ENCODE assay signal across 1 cellular context in the genomic region with DNA sequence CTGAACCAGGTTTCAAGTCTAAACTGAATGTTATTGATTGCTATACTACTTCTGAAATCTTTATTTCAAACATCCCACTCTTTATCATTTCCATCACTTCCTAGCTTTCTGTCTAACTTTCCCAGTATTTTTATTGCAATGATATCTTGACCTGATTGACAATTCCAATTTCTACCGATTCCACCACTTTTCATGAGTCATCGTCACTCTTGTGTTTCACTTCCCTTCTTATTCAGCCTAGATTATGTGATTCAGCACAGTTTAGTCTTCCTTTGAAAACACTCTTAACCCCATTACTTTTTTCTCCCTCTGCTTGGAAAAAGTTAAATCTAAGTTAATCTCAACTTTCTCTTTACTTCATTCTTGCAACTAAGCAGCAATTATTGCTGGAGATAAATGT.
TF ChIP-seq lines count a peak whose summit lies in the region.

No MANE protein-coding gene starts in this region.

TF ChIP-seq in HepG2, 621 proteins besides CTCF, POLR2A, EP300 and RAD21 (continued from another document):
- no peak for TF ChIP-seq MLLT10 (CRISPR knock-in tag; IDR thresholded peaks at IDR 0.05)
- TF ChIP-seq TRIM24 (CRISPR knock-in tag; IDR thresholded peaks at IDR 0.05) = no peak
- no peak for TF ChIP-seq FOXA1 (IDR thresholded peaks at IDR 0.05)
- TF ChIP-seq FOXA1 (CRISPR knock-in tag; IDR thresholded peaks at IDR 0.05) = no peak
- no peak for TF ChIP-seq ZNF564 (CRISPR knock-in tag; IDR thresholded peaks at IDR 0.05)
- TF ChIP-seq POLR2G (IDR thresholded peaks at IDR 0.05; ENCODE audit: low read depth, low read length) = no peak
- no peak for TF ChIP-seq MXI1 (IDR thresholded peaks at IDR 0.05; ENCODE audit: borderline replicate concordance, low read depth, low read length)
- TF ChIP-seq TGIF2 (CRISPR knock-in tag; IDR thresholded peaks at IDR 0.05) = no peak
TF ChIP-seq in HepG2: peak in this region for 0.
